Comparison of ENCODE assay signal across 8 cellular contexts in the genomic region with DNA sequence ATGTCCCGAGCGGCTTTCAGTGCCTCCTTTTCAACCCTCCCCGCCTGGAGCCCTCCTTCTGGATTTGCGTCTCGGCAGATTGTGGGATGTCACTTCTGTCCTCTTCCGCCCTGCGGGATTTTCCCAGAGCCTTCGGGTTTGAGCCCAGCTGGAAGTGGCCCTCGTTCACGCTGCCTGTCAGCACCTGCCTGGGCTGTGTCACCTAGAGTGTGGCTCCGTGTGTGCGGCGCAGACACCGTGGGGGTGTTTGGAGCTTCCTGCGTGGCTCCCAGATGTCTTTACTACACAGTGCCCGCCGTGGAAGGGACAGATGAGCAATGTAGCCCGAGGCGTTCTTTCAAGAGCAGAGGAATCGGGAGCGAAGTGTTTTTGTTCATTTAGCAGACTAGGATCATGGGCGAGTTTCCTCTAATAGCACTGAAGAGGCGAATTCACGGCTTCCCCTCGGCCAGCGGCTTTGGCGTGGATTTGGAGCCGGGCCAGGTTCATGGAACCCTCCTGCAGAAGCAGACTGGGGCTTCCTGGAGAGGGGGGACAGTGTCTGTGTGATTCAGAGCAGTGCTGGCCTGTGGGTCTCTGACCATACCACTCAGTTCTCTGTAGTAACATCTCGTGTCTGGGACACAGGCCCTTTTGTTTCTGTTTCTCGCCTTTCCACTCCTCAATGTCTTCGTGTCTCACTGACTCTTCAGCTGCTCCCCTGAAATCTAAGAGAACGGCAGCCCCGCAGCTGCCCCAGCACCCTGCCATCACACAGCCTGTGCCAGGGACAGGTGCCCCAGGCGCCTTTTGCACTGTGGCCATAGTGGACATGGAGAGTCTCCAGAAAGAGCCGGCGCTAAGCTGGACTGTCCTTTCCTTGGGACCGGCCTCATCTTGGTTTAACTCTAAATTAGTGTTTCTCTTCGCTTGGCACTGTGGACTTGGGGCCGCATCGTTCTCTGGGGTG.
DNase-seq lines count a peak whose midpoint lies in the region; ATAC-seq, FAIRE-seq and TF ChIP-seq lines count a peak whose summit lies in the region.

No MANE protein-coding gene starts in this region.

- intact Hi-C loops in aorta (cut with DNase I), result loop anchor here in 1 of 2 donors (10.0 kb wide), 1 partner anchor 312 kb away; the partner anchor contains the start of gene DPP9

- H3K9ac ChIP-seq in rectal smooth muscle tissue (ENCODE audit: low read length), result no peak overlapping the region

- WGBS in aorta, 2 donors, result 59 to 61% methylated on average over 40 of the region's 40 CpGs

- peak overlapping the region; percentile 58 for H3K27ac ChIP-seq in VCaP
- H3K27ac ChIP-seq in rectal smooth muscle tissue (ENCODE audit: low read depth, low read length), result peak overlapping the region; percentile 55
- no peak overlapping the region for H3K27ac ChIP-seq in aorta (ENCODE audit: low read depth in 1 of 2, low read length in 2 of 2)

- no peaks in the 10 kb centered on the region for H3K27me3 ChIP-seq in rectal smooth muscle tissue (ENCODE audit: control insufficient read depth, insufficient read depth, low read length)
- H3K27me3 ChIP-seq in aorta (ENCODE audit: control insufficient read depth in 1 of 2, insufficient read depth in 2 of 2, low read length in 1 of 2), result no peaks in the 10 kb centered on the region

- H3K36me3 ChIP-seq in rectal smooth muscle tissue (ENCODE audit: control insufficient read depth, insufficient read depth, low read length), result peaks cover 15% of the 10 kb centered on the region
- H3K36me3 ChIP-seq in aorta (ENCODE audit: control insufficient read depth in 1 of 2, insufficient read depth in 2 of 2, low read length in 1 of 2), result peaks cover 0 to 5% of the 10 kb centered on the region in 2 donors

- FAIRE-seq in frontal cortex (lab: Jason Lieb, UNC), result no peak

- ATAC-seq in aorta (ENCODE audit: low FRiP score), result no peak
- ATAC-seq in HG03095 (IDR thresholded peaks at IDR 0.05; ENCODE audit: unreplicated experiment), result no peak

- H3K4me3 ChIP-seq in rectal smooth muscle tissue (ENCODE audit: low read length) (peak overlapping the region; percentile 30), aorta (ENCODE audit: low read length in 2 of 2) (no peak overlapping the region)

- DNase-seq in G401 (ENCODE audit: low spot score), result peak; percentile 75
- peak; percentile 67 to 70 for DNase-seq in frontal cortex (ENCODE audit: low spot score in 2 of 2)
- DNase-seq in cortex of kidney (lab: John Stamatoyannopoulos, UW), result no peak
- DNase-seq in aorta, result no peak
- no peak for DNase-seq in SKM-1 treated with dmso at 0.1 percent for 144 hours (lab: John Stamatoyannopoulos, UW; ENCODE audit: unreplicated experiment)

- TF ChIP-seq CTCF in VCaP (conservative IDR thresholded peaks at IDR 0.05), result no peak

- no peaks in the 10 kb centered on the region for H3K9me3 ChIP-seq in aorta (ENCODE audit: control insufficient read depth, low read length)

- peaks cover 18% of the 10 kb centered on the region for H3K4me1 ChIP-seq in rectal smooth muscle tissue (ENCODE audit: control insufficient read depth, insufficient read depth, low read length)
- no peaks in the 10 kb centered on the region for H3K4me1 ChIP-seq in aorta (ENCODE audit: control insufficient read depth in 1 of 2, insufficient read depth in 2 of 2, low read length in 2 of 2)

- in situ Hi-C loops in G401 (cut with HindIII; ENCODE audit: low sequenced_read_pairs), result no loop called here

Comparison
In these comparisons a context has a peak if more than half of its experiments do, and no peak if none do; other contexts are left out.
1. DNase-seq: peak in G401 (single experiment) and frontal cortex (2 of 2); none in cortex of kidney (single experiment), aorta (0 of 2) and SKM-1 treated with dmso at 0.1 percent for 144 hours (single experiment).
2. H3K27ac ChIP-seq: peak in VCaP (single experiment) and rectal smooth muscle tissue (single experiment); none in aorta (0 of 2).